In the genomic region with DNA sequence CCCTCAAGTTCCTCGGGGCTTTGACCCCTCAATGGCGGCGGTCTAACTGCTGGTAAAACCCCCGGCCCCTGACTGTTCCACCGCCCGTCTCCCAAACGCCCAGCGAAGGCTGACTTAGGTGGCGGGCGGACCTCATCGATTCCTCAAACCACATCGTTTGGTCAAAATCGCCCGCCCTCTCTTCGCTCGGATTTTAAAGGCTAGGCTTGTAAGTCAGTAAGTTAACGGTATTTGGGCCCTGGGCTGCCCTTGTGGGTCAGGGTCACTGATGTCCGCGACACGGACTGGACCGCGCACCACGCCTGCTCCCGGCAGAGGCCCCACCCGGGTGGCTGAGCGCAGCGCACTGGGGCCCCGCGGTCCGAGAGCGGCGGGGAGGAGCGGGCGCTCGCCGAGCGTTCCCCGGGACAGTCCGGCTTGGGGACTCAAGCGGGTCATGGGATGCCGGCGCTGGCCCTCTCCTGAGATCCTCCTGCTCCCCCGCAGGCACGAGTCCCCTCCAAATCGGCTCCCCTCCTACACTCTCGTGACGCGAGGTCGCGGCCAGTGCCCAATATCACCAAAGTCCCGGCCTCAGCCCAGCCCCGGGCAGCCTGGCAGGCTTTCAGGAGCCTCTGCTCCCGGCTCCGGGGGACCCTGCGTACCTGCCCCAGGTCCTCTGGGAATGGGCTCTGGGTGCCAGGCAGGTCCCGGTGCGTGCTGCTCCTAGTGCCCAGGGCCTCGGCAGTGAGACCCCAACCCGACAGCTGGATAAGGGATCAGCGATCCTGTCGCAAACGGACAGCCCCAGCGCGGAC, we compare ENCODE assay signal across 9 cellular contexts. TPM values are rescaled to one million over a fixed set of nuclear protein-coding genes. Genes with fewer than 3 reads are reported as not detected.
DNase-seq lines count a peak whose midpoint lies in the region; ATAC-seq and TF ChIP-seq lines count a peak whose summit lies in the region.
"Had no signal": no experiment of that assay in that cellular context is flagged by ENCODE, and none has a peak within 500 bp of the region (broad histone marks: within the 10 kb centered on the region; RNA-seq: fewer than 3 reads in every experiment).

No MANE protein-coding gene starts in this region.

- H3K27me3 Mint-ChIP-seq in activated CD8-positive, alpha-beta T cell treated with anti-CD3 and anti-CD28 coated beads for 36 hours: peaks cover 40% of the 10 kb centered on the region

- peaks cover 1% of the 10 kb centered on the region for H3K36me3 Mint-ChIP-seq in activated CD8-positive, alpha-beta T cell treated with anti-CD3 and anti-CD28 coated beads for 36 hours (ENCODE audit: low read depth)

- H3K27me3 ChIP-seq in iPS-18a (ENCODE audit: control insufficient read depth, insufficient read depth, low read length): peaks cover 43% of the 10 kb centered on the region

- no peaks in the 10 kb centered on the region for H3K9me3 Mint-ChIP-seq in activated CD8-positive, alpha-beta T cell treated with anti-CD3 and anti-CD28 coated beads for 36 hours

- intact Hi-C loops in activated CD8-positive, alpha-beta T cell treated with anti-CD3 and anti-CD28 coated beads for 36 hours (cut with micrococcal nuclease): loop anchor here (10.0 kb wide), 1 partner anchor 141 kb away; no protein-coding TSS in a partner anchor

- DNase-seq in DMS53 (lab: John Stamatoyannopoulos, UW) (peak; percentile 45), DMS53 treated with DMSO at 0.1 percent for 48 hours (lab: John Stamatoyannopoulos, UW; ENCODE audit: unreplicated experiment) (no peak)
- no peak for DNase-seq in activated CD8-positive, alpha-beta T cell treated with anti-CD3 and anti-CD28 coated beads for 36 hours
- DNase-seq in stimulated activated naive CD8-positive, alpha-beta T cell treated with anti-CD3 and anti-CD28 coated beads, Interleukin-15, Interleukin-2, amounts not matched to agents 100 U/mL and 50 U/mL, for 24 hours: peak; percentile 18
- DNase-seq: 8988T had no signal

- peaks cover 30% of the 10 kb centered on the region for H3K4me1 Mint-ChIP-seq in activated CD8-positive, alpha-beta T cell treated with anti-CD3 and anti-CD28 coated beads for 36 hours (ENCODE audit: low read depth)

- H3K36me3 ChIP-seq in iPS-18a (ENCODE audit: control insufficient read depth, low read depth, low read length): peaks cover 8% of the 10 kb centered on the region

- POLR2A ChIA-PET in activated CD8-positive, alpha-beta T cell treated with anti-CD3 and anti-CD28 coated beads for 36 hours (lab: Charles Lee): no interaction called here

- peak overlapping the region; percentile 75 for H3K4me3 Mint-ChIP-seq in activated CD8-positive, alpha-beta T cell treated with anti-CD3 and anti-CD28 coated beads for 36 hours

- CTCF ChIA-PET in activated CD8-positive, alpha-beta T cell treated with anti-CD3 and anti-CD28 coated beads for 36 hours (lab: Charles Lee): no interaction called here

- H3K4me1 ChIP-seq in iPS-18a (ENCODE audit: control insufficient read depth, low read depth, low read length): peaks cover 59% of the 10 kb centered on the region

- no peak for ATAC-seq in activated CD8-positive, alpha-beta T cell treated with anti-CD3 and anti-CD28 coated beads for 36 hours
- ATAC-seq in stimulated activated naive CD8-positive, alpha-beta T cell treated with anti-CD3 and anti-CD28 coated beads, Interleukin-15, Interleukin-2, amounts not matched to agents 100 U/mL and 50 U/mL, for 24 hours: no peak
- ATAC-seq in GM19452 (IDR thresholded peaks at IDR 0.05; ENCODE audit: unreplicated experiment) (no peak), GM18870 (IDR thresholded peaks at IDR 0.05; ENCODE audit: unreplicated experiment) (no peak), HG02840 (IDR thresholded peaks at IDR 0.05; ENCODE audit: low FRiP score, unreplicated experiment) (no peak)

- H3K27ac ChIP-seq in iPS-18a (ENCODE audit: low read length): no peak overlapping the region

- H3K9ac ChIP-seq in iPS-18a (ENCODE audit: low read length): peak overlapping the region; percentile 59

- H3K4me3 ChIP-seq in iPS-18a (ENCODE audit: low read length): peak overlapping the region; percentile 88

- peak overlapping the region; percentile 40 for H3K27ac Mint-ChIP-seq in activated CD8-positive, alpha-beta T cell treated with anti-CD3 and anti-CD28 coated beads for 36 hours

- TF ChIP-seq CTCF in activated CD8-positive, alpha-beta T cell treated with anti-CD3 and anti-CD28 coated beads for 36 hours (IDR thresholded peaks at IDR 0.05): no peak

- no peaks in the 10 kb centered on the region for H3K9me3 ChIP-seq in iPS-18a (ENCODE audit: control insufficient read depth, low read depth, low read length)

RNA-seq across cellular contexts. Expression of a gene that starts 1.0 kb away (rescaled TPM):
- 1 to 10 TPM; 7.7 to 8.2 TPM for total RNA-seq in activated CD8-positive, alpha-beta T cell treated with anti-CD3 and anti-CD28 coated beads for 36 hours

Comparison
In these comparisons a context has a peak if more than half of its experiments do, and no peak if none do; other contexts are left out.
1. DNase-seq: peak in DMS53 (single experiment) and stimulated activated naive CD8-positive, alpha-beta T cell treated with anti-CD3 and anti-CD28 coated beads, Interleukin-15, Interleukin-2, amounts not matched to agents 100 U/mL and 50 U/mL, for 24 hours (single experiment); none in DMS53 treated with DMSO at 0.1 percent for 48 hours (single experiment) and activated CD8-positive, alpha-beta T cell treated with anti-CD3 and anti-CD28 coated beads for 36 hours (single experiment).